Comparison of ENCODE assay signal across 15 cellular contexts in genomic region chr11:113001709-113002108, GRCh38. TPM values are rescaled to one million over a fixed set of nuclear protein-coding genes. Genes with fewer than 3 reads are reported as not detected.
DNase-seq lines count a peak whose midpoint lies in the region; ATAC-seq lines count a peak whose summit lies in the region.
"Had no signal": no experiment of that assay in that cellular context is flagged by ENCODE, and none has a peak within 500 bp of the region (broad histone marks: within the 10 kb centered on the region; RNA-seq: fewer than 3 reads in every experiment).

No MANE protein-coding gene starts in this region.

- no peaks in the 10 kb centered on the region for H3K36me3 Mint-ChIP-seq in stimulated activated effector memory CD8-positive, alpha-beta T cell treated with anti-CD3 and anti-CD28 coated beads, Interleukin-12 subunit alpha, Interleukin-12 subunit beta, amount 100 ng/mL, for 72 hours

- ATAC-seq in stimulated activated effector memory CD8-positive, alpha-beta T cell treated with anti-CD3 and anti-CD28 coated beads, Interleukin-12 subunit alpha, Interleukin-12 subunit beta, amount 100 ng/mL, for 72 hours, result no peak
- no peak for ATAC-seq in GM18858 (IDR thresholded peaks at IDR 0.05; ENCODE audit: unreplicated experiment)
- ATAC-seq: effector memory CD8-positive, alpha-beta T cell had no signal

- no peaks in the 10 kb centered on the region for H3K9me3 ChIP-seq in SJCRH30 (replicated peaks)
- H3K9me3 ChIP-seq: HAP-1, neutrophil had no signal

- peaks cover 13% of the 10 kb centered on the region for H3K4me1 ChIP-seq in SJCRH30
- H3K4me1 ChIP-seq: HAP-1 had no signal

- H3K4me3 Mint-ChIP-seq in stimulated activated effector memory CD8-positive, alpha-beta T cell treated with anti-CD3 and anti-CD28 coated beads, Interleukin-12 subunit alpha, Interleukin-12 subunit beta, amount 100 ng/mL, for 72 hours, result no peak overlapping the region
- H3K4me3 Mint-ChIP-seq: effector memory CD8-positive, alpha-beta T cell had no signal

- DNase-seq in COLO668 (lab: John Stamatoyannopoulos, UW; ENCODE audit: unreplicated experiment) (peak; percentile 8), NCI-H1092 (lab: John Stamatoyannopoulos, UW) (peak; percentile 91), NCI-H2171 treated with DMSO at 0.1 percent for 48 hours (lab: John Stamatoyannopoulos, UW) (peak; percentile 84), SJCRH30 (peak; percentile 38 to 61), NCI-H1694 (lab: John Stamatoyannopoulos, UW) (no peak), GM19238 (ENCODE audit: insufficient read length, low spot score) (no peak)
- no peak for DNase-seq in stimulated activated effector memory CD8-positive, alpha-beta T cell treated with anti-CD3 and anti-CD28 coated beads, Interleukin-12 subunit alpha, Interleukin-12 subunit beta, amount 100 ng/mL, for 72 hours (ENCODE audit: low spot score in 2 of 2)
- DNase-seq: central memory CD4-positive, alpha-beta T cell; effector memory CD8-positive, alpha-beta T cell; hippocampal formation; left cardiac atrium had no signal

- no peak overlapping the region for H3K27ac Mint-ChIP-seq in stimulated activated effector memory CD8-positive, alpha-beta T cell treated with anti-CD3 and anti-CD28 coated beads, Interleukin-12 subunit alpha, Interleukin-12 subunit beta, amount 100 ng/mL, for 72 hours
- H3K27ac Mint-ChIP-seq: effector memory CD8-positive, alpha-beta T cell had no signal

- H3K9me3 Mint-ChIP-seq in stimulated activated effector memory CD8-positive, alpha-beta T cell treated with anti-CD3 and anti-CD28 coated beads, Interleukin-12 subunit alpha, Interleukin-12 subunit beta, amount 100 ng/mL, for 72 hours, result no peaks in the 10 kb centered on the region

- H3K27ac ChIP-seq in SJCRH30, result no peak overlapping the region
- H3K27ac ChIP-seq: neutrophil had no signal

- H3K4me3 ChIP-seq in SJCRH30, result no peak overlapping the region
- H3K4me3 ChIP-seq: HAP-1 had no signal

- no peaks in the 10 kb centered on the region for H3K27me3 ChIP-seq in SJCRH30
- H3K27me3 ChIP-seq: neutrophil had no signal

- no peaks in the 10 kb centered on the region for H3K4me1 Mint-ChIP-seq in stimulated activated effector memory CD8-positive, alpha-beta T cell treated with anti-CD3 and anti-CD28 coated beads, Interleukin-12 subunit alpha, Interleukin-12 subunit beta, amount 100 ng/mL, for 72 hours

- no peaks in the 10 kb centered on the region for H3K36me3 ChIP-seq in SJCRH30
- H3K36me3 ChIP-seq: HAP-1, neutrophil had no signal

RNA-seq across cellular contexts. Expression of gene NCAM1, which starts 40.5 kb away (rescaled TPM):
- 76.7 and 86.8 TPM in 2 replicates for total RNA-seq in SJCRH30 (2014; rRNA removed; shearing (Covaris generic))
- total RNA-seq: M059J had no signal

Comparison
In these comparisons a context has a peak if more than half of its experiments do, and no peak if none do; other contexts are left out.
1. DNase-seq: peak in COLO668 (single experiment), NCI-H1092 (single experiment), NCI-H2171 treated with DMSO at 0.1 percent for 48 hours (single experiment) and SJCRH30 (2 of 2); none in NCI-H1694 (single experiment), GM19238 (single experiment) and stimulated activated effector memory CD8-positive, alpha-beta T cell treated with anti-CD3 and anti-CD28 coated beads, Interleukin-12 subunit alpha, Interleukin-12 subunit beta, amount 100 ng/mL, for 72 hours (0 of 2).